Comparison of ENCODE assay signal across 7 cellular contexts in genomic region chr1:44803312-44804095, GRCh38. TPM values are rescaled to one million over a fixed set of nuclear protein-coding genes. Genes with fewer than 3 reads are reported as not detected.
DNase-seq lines count a peak whose midpoint lies in the region; ATAC-seq and TF ChIP-seq lines count a peak whose summit lies in the region.
"Had no signal": no experiment of that assay in that cellular context is flagged by ENCODE, and none has a peak within 500 bp of the region (broad histone marks: within the 10 kb centered on the region; RNA-seq: fewer than 3 reads in every experiment).

No MANE protein-coding gene starts in this region.

- H3K4me1 ChIP-seq in SJCRH30 = peaks cover 36% of the 10 kb centered on the region
- H3K4me1 ChIP-seq in gastrocnemius medialis = peaks cover 34 to 59% of the 10 kb centered on the region in 2 donors
- peaks cover 26% of the 10 kb centered on the region for H3K4me1 ChIP-seq in psoas muscle

- H3K9me3 ChIP-seq in SJCRH30 (replicated peaks) (no peaks in the 10 kb centered on the region), gastrocnemius medialis (no peaks in the 10 kb centered on the region), psoas muscle (no peaks in the 10 kb centered on the region)

- intact Hi-C loops in gastrocnemius medialis (cut with DNase I; ENCODE audit: low total_unique reads) = no loop called here
- intact Hi-C loops in psoas muscle (cut with DNase I) = no loop called here

- ATAC-seq in gastrocnemius medialis (no peak), psoas muscle (no peak)

- no peak for TF ChIP-seq CTCF in coronary artery (IDR thresholded peaks at IDR 0.05)
- no peak for TF ChIP-seq CTCF in gastrocnemius medialis (IDR thresholded peaks at IDR 0.05 in 4 of 5, conservative IDR thresholded peaks at IDR 0.05 in 1 of 5)
- no peak for TF ChIP-seq CTCF in psoas muscle (IDR thresholded peaks at IDR 0.05)

- H3K27me3 ChIP-seq in SJCRH30 (no peaks in the 10 kb centered on the region), gastrocnemius medialis (no peaks in the 10 kb centered on the region), psoas muscle (ENCODE audit: insufficient read depth in 3 of 3, low read length in 2 of 3) (no peaks in the 10 kb centered on the region)

- DNase-seq in SJCRH30 = no peak
- no peak for DNase-seq in coronary artery (ENCODE audit: low spot score)
- no peak for DNase-seq in gastrocnemius medialis
- DNase-seq in NCI-H146 (lab: John Stamatoyannopoulos, UW) = no peak
- DNase-seq in iPS-NIHi7 (ENCODE audit: extremely low spot score) = no peak
- DNase-seq in psoas muscle = no peak
- DNase-seq: NCI-H748 treated with DMSO at 0.1 percent for 48 hours had no signal

- no peak for TF ChIP-seq POLR2A in gastrocnemius medialis (IDR thresholded peaks at IDR 0.05)

- H3K27ac ChIP-seq in SJCRH30 (peak overlapping the region; percentile 50; the same call in 1 of the 2 replicates), coronary artery (peak overlapping the region; percentile 56 to 97), gastrocnemius medialis (peak overlapping the region; percentile 66 to 98 (median 92)), psoas muscle (no peak overlapping the region)

- in situ Hi-C loops in gastrocnemius medialis (cut with MboI; ENCODE audit: low sequenced_read_pairs in 4 of 4) = no loop called here

- WGBS in psoas muscle, 3 donors = 71 to 78% (median 76%) methylated on average over 13 of the region's 13 CpGs

- H3K36me3 ChIP-seq in SJCRH30 (peaks cover 11% of the 10 kb centered on the region; the same call in 1 of the 2 replicates), gastrocnemius medialis (peaks cover 0 to 18% of the 10 kb centered on the region in 2 donors), psoas muscle (ENCODE audit: insufficient read depth in 1 of 2, low read depth in 1 of 2) (peaks cover 0 to 39% of the 10 kb centered on the region in 2 donors)

- H3K4me3 ChIP-seq in SJCRH30 (no peak overlapping the region), coronary artery (peak overlapping the region; percentile 93), gastrocnemius medialis (no peak overlapping the region), psoas muscle (no peak overlapping the region)

RNA-seq across cellular contexts. Expression of gene PLK3, which starts 3.3 kb away (rescaled TPM):
- total RNA-seq in SJCRH30 (2014; rRNA removed; shearing (Covaris generic)) = 8.0 and 11.4 TPM in 2 replicates
- 1 to 10 TPM; 1.6 to 4.3 (median 3.6) TPM for total RNA-seq in gastrocnemius medialis
- 1 to 10 TPM; 3.7 to 7.1 (median 4.7) TPM for total RNA-seq in psoas muscle
- polyA plus RNA-seq in psoas muscle = 1 to 10 TPM; 3.0 to 8.3 (median 3.5) TPM

RNA-seq across cellular contexts. Expression of gene DYNLT4, which starts 3.6 kb away (rescaled TPM):
- total RNA-seq in SJCRH30 (2014; rRNA removed; shearing (Covaris generic)) = not detected in 2 replicates
- not detected for total RNA-seq in gastrocnemius medialis
- under 1 TPM in 2 of 4 donors, not detected in 2; 0.32 to 0.59 TPM for total RNA-seq in psoas muscle
- polyA plus RNA-seq in psoas muscle = under 1 TPM; 0.06 to 0.42 (median 0.11) TPM

RNA-seq across cellular contexts. Expression of gene BTBD19, which starts 4.8 kb away (rescaled TPM):
- total RNA-seq in SJCRH30 (2014; rRNA removed; shearing (Covaris generic)) = 0.43 and 1.4 TPM in 2 replicates
- total RNA-seq in gastrocnemius medialis (1 to 10 TPM in 1 of 4 donors, under 1 TPM in 2, not detected in 1; 0.71 to 1.4 (median 0.91) TPM), psoas muscle (1 to 10 TPM in 3 of 4 donors, under 1 TPM in 1; 0.76 to 1.8 (median 1.3) TPM)
- 1 to 10 TPM in 2 of 3 donors, under 1 TPM in 1; 0.35 to 1.4 (median 1.2) TPM for polyA plus RNA-seq in psoas muscle

RNA-seq across cellular contexts. Expression of gene BEST4, which starts 15.5 kb away (rescaled TPM):
- total RNA-seq in SJCRH30 (2014; rRNA removed; shearing (Covaris generic)) = not detected in 2 replicates
- total RNA-seq in gastrocnemius medialis = under 1 TPM in 1 of 4 donors, not detected in 3; 0.32 TPM
- total RNA-seq in psoas muscle = not detected
- polyA plus RNA-seq in psoas muscle = under 1 TPM in 1 of 3 donors, not detected in 2; 0.08 TPM

RNA-seq across cellular contexts. Expression of gene RPS8, which starts 28.2 kb away (rescaled TPM):
- total RNA-seq in SJCRH30 (2014; rRNA removed; shearing (Covaris generic)) = 3,055 and 3,167 TPM in 2 replicates
- total RNA-seq in gastrocnemius medialis = 1,000 to 10,000 TPM; 1,137 to 2,085 (median 1,818) TPM
- total RNA-seq in psoas muscle = 1,000 to 10,000 TPM in 2 of 4 donors, 100 to 1,000 TPM in 2; 935 to 1,269 (median 1,066) TPM
- 1,000 to 10,000 TPM; 1,193 to 2,158 (median 1,436) TPM for polyA plus RNA-seq in psoas muscle
